ENCODE assay signal across 22 cellular contexts in genomic region chr18:13107074-13107473, GRCh38.
DNase-seq lines count a peak whose midpoint lies in the region; ATAC-seq and TF ChIP-seq lines count a peak whose summit lies in the region.
"Had no signal": no experiment of that assay in that cellular context is flagged by ENCODE, and none has a peak within 500 bp of the region (broad histone marks: within the 10 kb centered on the region; RNA-seq: fewer than 3 reads in every experiment).

No MANE protein-coding gene starts in this region.

- no peak overlapping the region for H3K4me3 Mint-ChIP-seq in stimulated activated effector memory CD8-positive, alpha-beta T cell treated with anti-CD3 and anti-CD28 coated beads, Interleukin-12 subunit alpha, Interleukin-12 subunit beta, amount 100 ng/mL, for 72 hours
- H3K4me3 Mint-ChIP-seq: CD14-positive monocyte had no signal

- H3K4me1 Mint-ChIP-seq in stimulated activated effector memory CD8-positive, alpha-beta T cell treated with anti-CD3 and anti-CD28 coated beads, Interleukin-12 subunit alpha, Interleukin-12 subunit beta, amount 100 ng/mL, for 72 hours, result peaks cover 19% of the 10 kb centered on the region
- H3K4me1 Mint-ChIP-seq: CD14-positive monocyte had no signal

- DNase-seq in ELR (ENCODE audit: low read depth), result peak; percentile 25
- peak; percentile 30 for DNase-seq in amniotic epithelial cell (ENCODE audit: low read depth)
- DNase-seq in fibroblast of mammary gland (ENCODE audit: low read depth), result peak; percentile 49
- DNase-seq in stimulated activated effector memory CD8-positive, alpha-beta T cell treated with anti-CD3 and anti-CD28 coated beads, Interleukin-12 subunit alpha, Interleukin-12 subunit beta, amount 100 ng/mL, for 72 hours (ENCODE audit: low spot score in 2 of 2), result no peak
- DNase-seq in RKO (ENCODE audit: low spot score), result no peak
- no peak for DNase-seq in NCI-H2196 treated with DMSO at 0.1 percent for 48 hours (lab: John Stamatoyannopoulos, UW; ENCODE audit: unreplicated experiment)
- DNase-seq in activated CD4-positive, alpha-beta T cell treated with anti-CD3 and anti-CD28 coated beads, Interleukin-2, amount 50 U/mL, for 1 hour, result no peak
- DNase-seq: ACHN; DMS79 treated with DMSO at 0.1 percent for 48 hours; GDM1; Kasumi-1; MG63; NCI-H1048; NCI-H1436 treated with DMSO at 0.1 percent for 48 hours; NCI-H2029 treated with DMSO at 0.1 percent for 48 hours; NCI-H2171; NCI-H446 treated with DMSO at 0.1 percent for 48 hours; NCI-H69; NK-92 treated with Interleukin-12 subunit alpha and Interleukin-12 subunit beta, amount 100 ng/mL, for 24 hours; Peyer's patch had no signal

- TF ChIP-seq CTCF in fibroblast of mammary gland (conservative IDR thresholded peaks at IDR 0.05; ENCODE audit: control insufficient read depth, insufficient read depth, low read depth, low read length), result no peak

- H3K9me3 Mint-ChIP-seq in stimulated activated effector memory CD8-positive, alpha-beta T cell treated with anti-CD3 and anti-CD28 coated beads, Interleukin-12 subunit alpha, Interleukin-12 subunit beta, amount 100 ng/mL, for 72 hours, result no peaks in the 10 kb centered on the region

- H3K4me3 ChIP-seq in fibroblast of mammary gland (ENCODE audit: control insufficient read depth, low read depth, low read length), result no peak overlapping the region
- H3K4me3 ChIP-seq: MG63, Peyer's patch had no signal

- H3K36me3 Mint-ChIP-seq in stimulated activated effector memory CD8-positive, alpha-beta T cell treated with anti-CD3 and anti-CD28 coated beads, Interleukin-12 subunit alpha, Interleukin-12 subunit beta, amount 100 ng/mL, for 72 hours, result peaks cover 94% of the 10 kb centered on the region

- peak overlapping the region; percentile 63 for H3K27ac Mint-ChIP-seq in stimulated activated effector memory CD8-positive, alpha-beta T cell treated with anti-CD3 and anti-CD28 coated beads, Interleukin-12 subunit alpha, Interleukin-12 subunit beta, amount 100 ng/mL, for 72 hours

- ATAC-seq in stimulated activated effector memory CD8-positive, alpha-beta T cell treated with anti-CD3 and anti-CD28 coated beads, Interleukin-12 subunit alpha, Interleukin-12 subunit beta, amount 100 ng/mL, for 72 hours, result no peak
- ATAC-seq: Right ventricle myocardium inferior had no signal

Comparison
In these comparisons a context has a peak if more than half of its experiments do, and no peak if none do; other contexts are left out.
1. DNase-seq: peak in ELR (single experiment), amniotic epithelial cell (single experiment) and fibroblast of mammary gland (single experiment); none in stimulated activated effector memory CD8-positive, alpha-beta T cell treated with anti-CD3 and anti-CD28 coated beads, Interleukin-12 subunit alpha, Interleukin-12 subunit beta, amount 100 ng/mL, for 72 hours (0 of 2), RKO (single experiment), NCI-H2196 treated with DMSO at 0.1 percent for 48 hours (single experiment) and activated CD4-positive, alpha-beta T cell treated with anti-CD3 and anti-CD28 coated beads, Interleukin-2, amount 50 U/mL, for 1 hour (single experiment).